11 cellular contexts compared by ENCODE assay signal in genomic region chr15:78044407-78045155, GRCh38. TPM values are rescaled to one million over a fixed set of nuclear protein-coding genes. Genes with fewer than 3 reads are reported as not detected.
DNase-seq lines count a peak whose midpoint lies in the region; ATAC-seq and TF ChIP-seq lines count a peak whose summit lies in the region.
"Had no signal": no experiment of that assay in that cellular context is flagged by ENCODE, and none has a peak within 500 bp of the region (broad histone marks: within the 10 kb centered on the region; RNA-seq: fewer than 3 reads in every experiment).

No MANE protein-coding gene starts in this region.

- DNase-seq in activated naive CD4-positive, alpha-beta T cell treated with anti-CD3 and anti-CD28 coated beads, Interleukin-2, amount 50 U/mL, for 16 hours: no peak
- no peak for DNase-seq in activated CD4-positive, alpha-beta memory T cell treated with anti-CD3 and anti-CD28 coated beads, Interleukin-2, amount 10 ng/mL, durations not matched to agents 7 days and 5 days
- DNase-seq in left lobe of liver (ENCODE audit: low spot score) (peak; percentile 35), upper lobe of right lung (no peak), WTC11 (ENCODE audit: low spot score) (no peak)
- DNase-seq: NCI-H1092 had no signal

- POLR2A ChIA-PET in activated CD4-positive, alpha-beta memory T cell treated with anti-CD3 and anti-CD28 coated beads, Interleukin-2, amount 10 ng/mL, durations not matched to agents 7 days and 5 days (lab: Charles Lee): interaction anchor here (0.7 to 1.4 kb wide), 11 partner anchors 9 to 105 kb away, joined by 3 to 6 read pairs (median 3); partner anchors contain the start of gene IDH3A
- POLR2A ChIA-PET in WTC11 (lab: Charles Lee): no interaction called here

- no peak for TF ChIP-seq CTCF in upper lobe of right lung (IDR thresholded peaks at IDR 0.05)
- no peak for TF ChIP-seq CTCF in WTC11 (IDR thresholded peaks at IDR 0.05)

- peaks cover 14% of the 10 kb centered on the region for H3K36me3 Mint-ChIP-seq in activated naive CD4-positive, alpha-beta T cell treated with anti-CD3 and anti-CD28 coated beads, Interleukin-2, amount 50 U/mL, for 24 hours
- peaks cover 59% of the 10 kb centered on the region for H3K36me3 Mint-ChIP-seq in activated CD4-positive, alpha-beta memory T cell treated with anti-CD3 and anti-CD28 coated beads, Interleukin-2, amount 10 ng/mL, durations not matched to agents 7 days and 5 days (ENCODE audit: low read depth)
- H3K36me3 Mint-ChIP-seq in WTC11: peaks cover 7% of the 10 kb centered on the region

- no peak overlapping the region for H3K4me3 ChIP-seq in upper lobe of right lung
- H3K4me3 ChIP-seq: thoracic aorta had no signal

- H3K4me3 Mint-ChIP-seq in activated naive CD4-positive, alpha-beta T cell treated with anti-CD3 and anti-CD28 coated beads, Interleukin-2, amount 50 U/mL, for 24 hours: peak overlapping the region; percentile 56
- no peak overlapping the region for H3K4me3 Mint-ChIP-seq in activated CD4-positive, alpha-beta memory T cell treated with anti-CD3 and anti-CD28 coated beads, Interleukin-2, amount 10 ng/mL, durations not matched to agents 7 days and 5 days
- H3K4me3 Mint-ChIP-seq in WTC11: no peak overlapping the region

- no peaks in the 10 kb centered on the region for H3K9me3 Mint-ChIP-seq in activated naive CD4-positive, alpha-beta T cell treated with anti-CD3 and anti-CD28 coated beads, Interleukin-2, amount 50 U/mL, for 24 hours
- no peaks in the 10 kb centered on the region for H3K9me3 Mint-ChIP-seq in activated CD4-positive, alpha-beta memory T cell treated with anti-CD3 and anti-CD28 coated beads, Interleukin-2, amount 10 ng/mL, durations not matched to agents 7 days and 5 days
- H3K9me3 Mint-ChIP-seq in WTC11: no peaks in the 10 kb centered on the region

- no peaks in the 10 kb centered on the region for H3K27me3 Mint-ChIP-seq in activated naive CD4-positive, alpha-beta T cell treated with anti-CD3 and anti-CD28 coated beads, Interleukin-2, amount 50 U/mL, for 24 hours
- no peaks in the 10 kb centered on the region for H3K27me3 Mint-ChIP-seq in activated CD4-positive, alpha-beta memory T cell treated with anti-CD3 and anti-CD28 coated beads, Interleukin-2, amount 10 ng/mL, durations not matched to agents 7 days and 5 days
- H3K27me3 Mint-ChIP-seq in WTC11 (ENCODE audit: low read depth): no peaks in the 10 kb centered on the region

- H3K36me3 ChIP-seq in upper lobe of right lung: peaks cover 38% of the 10 kb centered on the region

- H3K27ac Mint-ChIP-seq in activated naive CD4-positive, alpha-beta T cell treated with anti-CD3 and anti-CD28 coated beads, Interleukin-2, amount 50 U/mL, for 24 hours: peak overlapping the region; percentile 80
- H3K27ac Mint-ChIP-seq in activated CD4-positive, alpha-beta memory T cell treated with anti-CD3 and anti-CD28 coated beads, Interleukin-2, amount 10 ng/mL, durations not matched to agents 7 days and 5 days: peak overlapping the region; percentile 86
- no peak overlapping the region for H3K27ac Mint-ChIP-seq in WTC11

- intact Hi-C loops in upper lobe of right lung (cut with DNase I): no loop called here

- ATAC-seq in left lobe of liver (no peak), upper lobe of right lung (peak; percentile 49), GM18517 (IDR thresholded peaks at IDR 0.05; ENCODE audit: unreplicated experiment) (no peak), WTC11 (no peak), GM18858 (IDR thresholded peaks at IDR 0.05; ENCODE audit: unreplicated experiment) (no peak)

- H3K9me3 ChIP-seq in upper lobe of right lung: no peaks in the 10 kb centered on the region
- H3K9me3 ChIP-seq: thoracic aorta had no signal

- CTCF ChIA-PET in activated CD4-positive, alpha-beta memory T cell treated with anti-CD3 and anti-CD28 coated beads, Interleukin-2, amount 10 ng/mL, durations not matched to agents 7 days and 5 days (lab: Charles Lee): interaction anchor here (0.8 to 1.4 kb wide), 5 partner anchors 12 to 64 kb away, joined by 3 to 12 read pairs (median 3); no protein-coding TSS in a partner anchor
- CTCF ChIA-PET in WTC11 (lab: Charles Lee): interaction anchor here (1.2 kb wide), 1 partner anchor 64 kb away, joined by 4 read pairs; no protein-coding TSS in a partner anchor

- no peaks in the 10 kb centered on the region for H3K27me3 ChIP-seq in upper lobe of right lung

- peaks cover 66% of the 10 kb centered on the region for H3K4me1 ChIP-seq in upper lobe of right lung

- peak overlapping the region; percentile 37 for H3K27ac ChIP-seq in upper lobe of right lung
- H3K27ac ChIP-seq: thoracic aorta had no signal

- H3K4me1 Mint-ChIP-seq in activated naive CD4-positive, alpha-beta T cell treated with anti-CD3 and anti-CD28 coated beads, Interleukin-2, amount 50 U/mL, for 24 hours: peaks cover 93% of the 10 kb centered on the region
- H3K4me1 Mint-ChIP-seq in activated CD4-positive, alpha-beta memory T cell treated with anti-CD3 and anti-CD28 coated beads, Interleukin-2, amount 10 ng/mL, durations not matched to agents 7 days and 5 days: peaks cover 94% of the 10 kb centered on the region
- 0 out of 2 replicates have a peak, but pooled peaks cover 2% of the 10 kb centered on the region for H3K4me1 Mint-ChIP-seq in WTC11

TF ChIP-seq in WTC11, 78 proteins besides CTCF, POLR2A, EP300 and RAD21:
- TF ChIP-seq FOXP1 (CRISPR knock-in tag; IDR thresholded peaks at IDR 0.05; ENCODE audit: borderline replicate concordance) (no peak), IRF2 (CRISPR knock-in tag; IDR thresholded peaks at IDR 0.05; ENCODE audit: borderline replicate concordance, low read depth) (no peak), CREM (CRISPR knock-in tag; IDR thresholded peaks at IDR 0.05) (no peak), NR1H2 (CRISPR knock-in tag; IDR thresholded peaks at IDR 0.05) (no peak), ZNF121 (CRISPR knock-in tag; IDR thresholded peaks at IDR 0.05) (no peak), KAT7 (CRISPR knock-in tag; IDR thresholded peaks at IDR 0.05; ENCODE audit: borderline replicate concordance) (no peak), ZNF423 (CRISPR knock-in tag; IDR thresholded peaks at IDR 0.05) (no peak), JUN (CRISPR knock-in tag; IDR thresholded peaks at IDR 0.05) (no peak), ESRRA (CRISPR knock-in tag; IDR thresholded peaks at IDR 0.05; ENCODE audit: borderline replicate concordance) (no peak), FOXP4 (CRISPR knock-in tag; IDR thresholded peaks at IDR 0.05) (no peak), USF1 (CRISPR knock-in tag; IDR thresholded peaks at IDR 0.05) (no peak), CREB1 (CRISPR knock-in tag; IDR thresholded peaks at IDR 0.05) (no peak), ZNF138 (CRISPR knock-in tag; conservative IDR thresholded peaks at IDR 0.05) (no peak), ATF1 (CRISPR knock-in tag; IDR thresholded peaks at IDR 0.05) (no peak), USF2 (CRISPR knock-in tag; IDR thresholded peaks at IDR 0.05) (no peak), ZBTB43 (CRISPR knock-in tag; IDR thresholded peaks at IDR 0.05) (no peak)
TF ChIP-seq in WTC11: peak in this region for 0.

RNA-seq across cellular contexts. Expression of gene TBC1D2B, which starts 32.9 kb away (rescaled TPM):
- 100 to 1,000 TPM in 1 of 2 experiments, 10 to 100 TPM in 1; 97.1 to 101 TPM for total RNA-seq in activated CD4-positive, alpha-beta memory T cell treated with anti-CD3 and anti-CD28 coated beads, Interleukin-2, amount 10 ng/mL, durations not matched to agents 7 days and 5 days
- total RNA-seq in left lobe of liver: 50.4 TPM
- total RNA-seq in upper lobe of right lung: 88.7 TPM
- 15.2 to 18.3 TPM (median 16.8 TPM) in 3 replicates for total RNA-seq in WTC11 (2021)

RNA-seq across cellular contexts. Expression of gene SH2D7, which starts 47.8 kb away (rescaled TPM):
- total RNA-seq in activated CD4-positive, alpha-beta memory T cell treated with anti-CD3 and anti-CD28 coated beads, Interleukin-2, amount 10 ng/mL, durations not matched to agents 7 days and 5 days: not detected
- total RNA-seq in left lobe of liver (not detected), upper lobe of right lung (not detected), WTC11 (2021) (not detected in 3 replicates)
- total RNA-seq: mononuclear cell, thoracic aorta had no signal
